Comparison of ENCODE assay signal across 27 cellular contexts in genomic region chr5:177536386-177536785, GRCh38. TPM values are rescaled to one million over a fixed set of nuclear protein-coding genes. Genes with fewer than 3 reads are reported as not detected.
A peak's percentile ranks its signal among the peaks of the same experiment; 100 is the strongest.
DNase-seq lines count a peak whose midpoint lies in the region; ATAC-seq and TF ChIP-seq lines count a peak whose summit lies in the region.
"Had no signal": no experiment of that assay in that cellular context is flagged by ENCODE, and none has a peak within 500 bp of the region (broad histone marks: within the 10 kb centered on the region; RNA-seq: fewer than 3 reads in every experiment).

No MANE protein-coding gene starts in this region.

- 90 to 97% methylated on average over 10 of the region's 10 CpGs for WGBS in tibial nerve, 2 donors

- no peak overlapping the region for H3K4me2 ChIP-seq in Karpas-422 (ENCODE audit: low read depth, low read length, poor library complexity, severe bottlenecking)
- H3K4me2 ChIP-seq: SK-N-SH had no signal

- CTCF ChIA-PET in HEK293 (lab: Yijun Ruan, JAX): interaction anchor here (1.1 kb wide), 1 partner anchor 10 kb away, joined by 6 read pairs; no protein-coding TSS in a partner anchor

- no peaks in the 10 kb centered on the region for H3K4me1 ChIP-seq in HEK293 (ENCODE audit: control insufficient read depth, insufficient read depth, low read length)
- peaks cover 0 to 46% (median 22%) of the 10 kb centered on the region in 4 donors for H3K4me1 ChIP-seq in tibial nerve
- no peaks in the 10 kb centered on the region for H3K4me1 ChIP-seq in Karpas-422 (ENCODE audit: low read length)

- no peak overlapping the region for H3K9ac ChIP-seq in Karpas-422 (ENCODE audit: low read length)
- H3K9ac ChIP-seq: SK-N-SH had no signal

- H3K27ac ChIP-seq in HEK293 (ENCODE audit: extremely low read depth, low read depth, low read length): no peak overlapping the region
- H3K27ac ChIP-seq in coronary artery: peak overlapping the region; percentile 83 to 84
- peak overlapping the region in 3 of 4 donors; percentile 2 to 71 (median 71) for H3K27ac ChIP-seq in tibial nerve
- H3K27ac ChIP-seq in Karpas-422 (ENCODE audit: low read length): no peak overlapping the region

- ATAC-seq in sciatic nerve: no peak
- no peak for ATAC-seq in HG02884 (IDR thresholded peaks at IDR 0.05; ENCODE audit: unreplicated experiment)
- ATAC-seq in GM18502 (IDR thresholded peaks at IDR 0.05; ENCODE audit: poor library complexity, unreplicated experiment): no peak
- ATAC-seq: body of pancreas; left colon; pancreas; stimulated activated effector memory CD8-positive, alpha-beta T cell treated with anti-CD3 and anti-CD28 coated beads, Interleukin-12 subunit alpha, Interleukin-12 subunit beta, amount 100 ng/mL, for 72 hours had no signal

- TF ChIP-seq CTCF in HEK293 (tag by site-specific recombination; IDR thresholded peaks at IDR 0.05) (no peak), coronary artery (IDR thresholded peaks at IDR 0.05) (no peak), tibial nerve (IDR thresholded peaks at IDR 0.05) (no peak)

- no peak overlapping the region for H2AFZ ChIP-seq in Karpas-422 (ENCODE audit: low read length)

- DNase-seq in coronary artery (ENCODE audit: low spot score): no peak
- DNase-seq in sciatic nerve (ENCODE audit: low spot score): peak; percentile 44
- DNase-seq in tibial nerve (ENCODE audit: low spot score in 2 of 2): no peak
- DNase-seq in Karpas-422: no peak
- DNase-seq: activated CD4-positive, alpha-beta memory T cell treated with anti-CD3 and anti-CD28 coated beads for 36 hours; activated CD4-positive, alpha-beta T cell treated with anti-CD3 and anti-CD28 coated beads for 1 hour; activated naive CD4-positive, alpha-beta T cell treated with anti-CD3 and anti-CD28 coated beads, Interleukin-2, amount 10 ng/mL, durations not matched to agents 7 days and 5 days; adrenal gland; body of pancreas; dorsolateral prefrontal cortex; HCEC 1CT; hypothalamus; Kasumi-1; left colon; mammary epithelial cell; NCI-H1417; NCI-H2029; NCI-H524; nephron progenitor cell; OCI-M1; pancreas; SK-N-SH; T-helper 2 cell had no signal

- peaks cover 29% of the 10 kb centered on the region for H3K79me2 ChIP-seq in Karpas-422 (ENCODE audit: low read length)

- H3K9me3 ChIP-seq in HEK293 (ENCODE audit: control insufficient read depth, insufficient read depth, low read depth, low read length) (no peaks in the 10 kb centered on the region), tibial nerve (no peaks in the 10 kb centered on the region), Karpas-422 (ENCODE audit: low read length) (no peaks in the 10 kb centered on the region)
- H3K9me3 ChIP-seq: adrenal gland, body of pancreas, pancreas, SK-N-SH had no signal

- intact Hi-C loops in sciatic nerve (cut with DNase I): no loop called here

- H3K36me3 ChIP-seq in HEK293 (ENCODE audit: control insufficient read depth in 2 of 2, insufficient read depth in 1 of 2, low read length in 2 of 2): peaks cover 13 to 81% of the 10 kb centered on the region in 2 experiments
- H3K36me3 ChIP-seq in tibial nerve: peaks cover 0 to 61% (median 16%) of the 10 kb centered on the region in 3 donors
- H3K36me3 ChIP-seq in Karpas-422 (ENCODE audit: insufficient read depth, low read length): peaks cover 10% of the 10 kb centered on the region; the same call in 1 of the 2 replicates

- no peak for TF ChIP-seq EP300 in tibial nerve (IDR thresholded peaks at IDR 0.05)

- no peaks in the 10 kb centered on the region for H4K20me1 ChIP-seq in Karpas-422 (ENCODE audit: insufficient read depth, low read depth, low read length)

- no peaks in the 10 kb centered on the region for H3K9me2 ChIP-seq in Karpas-422 (replicated peaks; ENCODE audit: insufficient read depth, low read length)
- H3K9me2 ChIP-seq: SK-N-SH had no signal

- no peaks in the 10 kb centered on the region for H3K27me3 ChIP-seq in tibial nerve
- no peaks in the 10 kb centered on the region for H3K27me3 ChIP-seq in Karpas-422 (ENCODE audit: low read length)
- H3K27me3 ChIP-seq: adrenal gland, body of pancreas, dorsolateral prefrontal cortex, pancreas had no signal

- POLR2A ChIA-PET in HEK293 (lab: Yijun Ruan, JAX): no interaction called here

- TF ChIP-seq POLR2A in tibial nerve (IDR thresholded peaks at IDR 0.05): no peak

- H3K4me3 ChIP-seq in HEK293 (ENCODE audit: low read depth, low read length) (no peak overlapping the region), coronary artery (no peak overlapping the region), tibial nerve (no peak overlapping the region), Karpas-422 (ENCODE audit: low read length) (no peak overlapping the region)
- H3K4me3 ChIP-seq: adrenal gland, body of pancreas, dorsolateral prefrontal cortex, pancreas had no signal

TF ChIP-seq in HEK293, 187 proteins besides CTCF, POLR2A, EP300 and RAD21:
- TF ChIP-seq GLI4 (tag by site-specific recombination; IDR thresholded peaks at IDR 0.05): no peak
- TF ChIP-seq ZNF48 (tag by site-specific recombination; IDR thresholded peaks at IDR 0.05): no peak
- TF ChIP-seq, protein P1, sequence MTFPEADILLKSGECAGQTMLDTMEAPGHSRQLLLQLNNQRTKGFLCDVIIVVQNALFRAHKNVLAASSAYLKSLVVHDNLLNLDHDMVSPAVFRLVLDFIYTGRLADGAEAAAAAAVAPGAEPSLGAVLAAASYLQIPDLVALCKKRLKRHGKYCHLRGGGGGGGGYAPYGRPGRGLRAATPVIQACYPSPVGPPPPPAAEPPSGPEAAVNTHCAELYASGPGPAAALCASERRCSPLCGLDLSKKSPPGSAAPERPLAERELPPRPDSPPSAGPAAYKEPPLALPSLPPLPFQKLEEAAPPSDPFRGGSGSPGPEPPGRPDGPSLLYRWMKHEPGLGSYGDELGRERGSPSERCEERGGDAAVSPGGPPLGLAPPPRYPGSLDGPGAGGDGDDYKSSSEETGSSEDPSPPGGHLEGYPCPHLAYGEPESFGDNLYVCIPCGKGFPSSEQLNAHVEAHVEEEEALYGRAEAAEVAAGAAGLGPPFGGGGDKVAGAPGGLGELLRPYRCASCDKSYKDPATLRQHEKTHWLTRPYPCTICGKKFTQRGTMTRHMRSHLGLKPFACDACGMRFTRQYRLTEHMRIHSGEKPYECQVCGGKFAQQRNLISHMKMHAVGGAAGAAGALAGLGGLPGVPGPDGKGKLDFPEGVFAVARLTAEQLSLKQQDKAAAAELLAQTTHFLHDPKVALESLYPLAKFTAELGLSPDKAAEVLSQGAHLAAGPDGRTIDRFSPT (tag by site-specific recombination; IDR thresholded peaks at IDR 0.05): peak; percentile 29; the same call in 1 of the 2 replicates
- no peak for TF ChIP-seq ZNF621 (tag by site-specific recombination; IDR thresholded peaks at IDR 0.05)
- no peak for TF ChIP-seq ZBTB10 (tag by site-specific recombination; IDR thresholded peaks at IDR 0.05)
- no peak for TF ChIP-seq ZNF629 (tag by site-specific recombination; IDR thresholded peaks at IDR 0.05)
- TF ChIP-seq ZBTB17 (tag by site-specific recombination; IDR thresholded peaks at IDR 0.05): no peak
TF ChIP-seq in HEK293: peak in this region for 1.

RNA-seq across cellular contexts. Expression of gene FAM193B, which starts 18.0 kb away (rescaled TPM):
- total RNA-seq in sciatic nerve (113 TPM), tibial nerve (100 to 1,000 TPM in 3 of 4 donors, 10 to 100 TPM in 1; 82.4 to 152 (median 115) TPM)
- total RNA-seq in Karpas-422 (2014; rRNA removed; shearing (Covaris generic); ENCODE audit: low replicate concordance): 48.3 and 59.6 TPM in 2 replicates

RNA-seq across cellular contexts. Expression of gene DDX41, which starts 19.6 kb away (rescaled TPM):
- total RNA-seq in sciatic nerve: 68.2 TPM
- total RNA-seq in tibial nerve: 100 to 1,000 TPM in 2 of 4 donors, 10 to 100 TPM in 2; 85.3 to 139 (median 105) TPM
- total RNA-seq in Karpas-422 (2014; rRNA removed; shearing (Covaris generic); ENCODE audit: low replicate concordance): 104 and 195 TPM in 2 replicates

RNA-seq across cellular contexts. Expression of gene DOK3, which starts 26.8 kb away (rescaled TPM):
- total RNA-seq in sciatic nerve: 16.2 TPM
- 10 to 100 TPM in 3 of 4 donors, 1 to 10 TPM in 1; 7.8 to 20.1 (median 11.5) TPM for total RNA-seq in tibial nerve
- total RNA-seq in Karpas-422 (2014; rRNA removed; shearing (Covaris generic); ENCODE audit: low replicate concordance): 138 and 188 TPM in 2 replicates

RNA-seq across cellular contexts. Expression of gene PDLIM7, which starts 39.0 kb away (rescaled TPM):
- total RNA-seq in sciatic nerve: 144 TPM
- total RNA-seq in tibial nerve: 100 to 1,000 TPM in 1 of 4 donors, 10 to 100 TPM in 3; 78.0 to 138 (median 89.9) TPM
- total RNA-seq in Karpas-422 (2014; rRNA removed; shearing (Covaris generic); ENCODE audit: low replicate concordance): 53.6 and 138 TPM in 2 replicates

RNA-seq across cellular contexts. Expression of gene TMED9, which starts 55.6 kb away (rescaled TPM):
- 81.0 TPM for total RNA-seq in sciatic nerve
- total RNA-seq in tibial nerve: 10 to 100 TPM; 83.3 to 97.1 (median 95.8) TPM
- 33.2 and 69.3 TPM in 2 replicates for total RNA-seq in Karpas-422 (2014; rRNA removed; shearing (Covaris generic); ENCODE audit: low replicate concordance)

Comparison
In these comparisons a context has a peak if more than half of its experiments do, and no peak if none do; other contexts are left out.
1. H3K27ac ChIP-seq: peak in coronary artery (2 of 2) and tibial nerve (3 of 4); none in HEK293 (single experiment) and Karpas-422 (single experiment).